1 cellular context compared by ENCODE assay signal in the genomic region with DNA sequence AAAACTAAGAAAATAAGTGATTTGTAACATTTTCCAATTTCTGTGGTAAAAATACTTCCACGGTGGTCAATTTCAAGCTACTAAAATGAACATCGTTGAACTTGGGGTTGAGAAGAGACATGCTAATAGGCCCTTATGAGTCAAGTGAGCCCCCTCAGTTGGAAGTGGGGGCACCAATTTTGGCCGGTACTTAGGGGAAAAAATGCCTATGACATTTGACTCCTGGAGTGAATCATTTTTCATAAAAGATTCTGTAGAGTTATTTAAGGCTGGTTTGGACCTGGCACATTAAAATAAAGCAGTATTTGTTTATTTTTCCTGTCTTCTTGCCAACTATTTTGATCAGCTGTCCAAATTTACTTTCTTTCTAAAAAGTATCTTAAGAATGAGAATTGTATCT.
TF ChIP-seq lines count a peak whose summit lies in the region.

No MANE protein-coding gene starts in this region.

TF ChIP-seq in GM12878, 131 proteins besides CTCF, POLR2A, EP300 and RAD21:
- TF ChIP-seq MTA2 (IDR thresholded peaks at IDR 0.05; ENCODE audit: low read depth), result 0 out of 2 replicates have a peak, but pooled peaks have one; percentile 3
- TF ChIP-seq USF1 (IDR thresholded peaks at IDR 0.05; ENCODE audit: borderline replicate concordance, extremely low read length, insufficient read depth, low read depth, low read length), result no peak
